8 cellular contexts compared by ENCODE assay signal in genomic region chr18:49561377-49562193, GRCh38. TPM values are rescaled to one million over a fixed set of nuclear protein-coding genes. Genes with fewer than 3 reads are reported as not detected.
DNase-seq lines count a peak whose midpoint lies in the region; ATAC-seq and TF ChIP-seq lines count a peak whose summit lies in the region.

Gene LIPG, plus strand, starts transcription at chr18:49562057. Its CDS starts 252 bp downstream, at chr18:49562309.

- BruUV-seq in Panc1 (replicated peaks; lab: Mats Ljungman, UMichigan), result no TSS peak

- H3K4me3 ChIP-seq in Panc1 (ENCODE audit: low read depth in 2 of 2, low read length in 2 of 2), result peak within 1 kb of the TSS; percentile 50 to 84
- H3K4me3 ChIP-seq in adrenal gland, result peak within 1 kb of the TSS in 1 of 4 donors; percentile 40

- H3K4me1 ChIP-seq in Panc1 (ENCODE audit: control insufficient read depth, insufficient read depth, low read length), result no peaks in the 10 kb centered on the region; the same call in 1 of the 2 replicates
- peaks cover 0 to 19% of the 10 kb centered on the region in 2 donors for H3K4me1 ChIP-seq in adrenal gland (replicated peaks in 1 of 2)

- H3K27ac ChIP-seq in Panc1 (ENCODE audit: low read length) (peak within 1 kb of the TSS; percentile 54), adrenal gland (no peak within 1 kb of the TSS)

- peak; percentile 58 for ATAC-seq in GM19023 (IDR thresholded peaks at IDR 0.05; ENCODE audit: unreplicated experiment)
- peak; percentile 85 for ATAC-seq in Panc1
- peak; percentile 49 for ATAC-seq in sciatic nerve
- no peak for ATAC-seq in HG03520 (IDR thresholded peaks at IDR 0.05; ENCODE audit: unreplicated experiment)

- TF ChIP-seq CTCF in Panc1 (IDR thresholded peaks at IDR 0.05) (no peak), adrenal gland (IDR thresholded peaks at IDR 0.05) (no peak)

- H3K36me3 ChIP-seq in Panc1 (ENCODE audit: control insufficient read depth, insufficient read depth, low read length) (no peaks in the 10 kb centered on the region), adrenal gland (replicated peaks in 1 of 2) (no peaks in the 10 kb centered on the region)

- peak; percentile 62 for DNase-seq in AG08396 (ENCODE audit: low spot score)
- peak; percentile 93 for DNase-seq in HPDE6-E6E7 (ENCODE audit: extremely low spot score)
- peak; percentile 87 for DNase-seq in Panc1 (ENCODE audit: low read depth, low spot score)
- DNase-seq in adrenal gland, result peak in 6 of 7 donors; percentile 19 to 55 (median 32)
- DNase-seq in iPS DF 19.7 (ENCODE audit: low read depth, low spot score), result peak; percentile 93
- no peak for DNase-seq in sciatic nerve (ENCODE audit: low spot score)

- CTCF ChIA-PET in Panc1 (lab: Charles Lee), result no interaction called here

- intact Hi-C loops in Panc1 (cut with micrococcal nuclease; ENCODE audit: unreplicated experiment) (no loop called here), adrenal gland (cut with DNase I) (no loop called here), sciatic nerve (cut with DNase I) (loop anchor here (10.0 kb wide), 1 partner anchor 293 kb away; no protein-coding TSS in a partner anchor)

- in situ Hi-C loops in Panc1 (cut with HindIII; ENCODE audit: low pct_unique_long_range_greater_than_20kb, low sequenced_read_pairs), result no loop called here

- H3K27me3 ChIP-seq in Panc1 (ENCODE audit: control insufficient read depth, insufficient read depth, low read length) (no peaks in the 10 kb centered on the region), adrenal gland (peaks cover 32% of the 10 kb centered on the region)

- no peak for TF ChIP-seq POLR2A in adrenal gland (IDR thresholded peaks at IDR 0.05)

- POLR2A ChIA-PET in Panc1 (lab: Charles Lee), result no interaction called here

- no peaks in the 10 kb centered on the region for H3K9me3 ChIP-seq in Panc1 (ENCODE audit: control insufficient read depth, insufficient read depth, low read depth, low read length)
- H3K9me3 ChIP-seq in adrenal gland (replicated peaks in 1 of 3), result no peaks in the 10 kb centered on the region

- 0 to 2% (median 1%) methylated on average over 37 to 59 of the region's 59 CpGs for WGBS in adrenal gland, 4 donors

RNA-seq across cellular contexts. Expression of gene LIPG, which starts in this region (rescaled TPM):
- total RNA-seq in Panc1 (2021; ENCODE audit: unreplicated experiment) (92.0 TPM), adrenal gland (1 to 10 TPM in 3 of 8 donors, under 1 TPM in 4, not detected in 1; 0.19 to 2.8 (median 0.75) TPM), sciatic nerve (5.8 TPM)
- 28.2 TPM for polyA plus RNA-seq in Panc1 (2012; ENCODE audit: insufficient read length)
- 1 to 10 TPM in 1 of 3 donors, under 1 TPM in 2; 0.16 to 1.2 (median 0.44) TPM for polyA plus RNA-seq in adrenal gland

Comparison
In these comparisons a context has a peak if more than half of its experiments do, and no peak if none do; other contexts are left out.
1. RNA of gene LIPG (total RNA-seq): 92.0 TPM in Panc1 (single experiment); 5.8 TPM in sciatic nerve (single experiment) and 0.19 to 2.8 TPM in adrenal gland; every median in the first group is over 10 times any median in the second.